ENCODE assay signal across 14 cellular contexts in genomic region chr13:43009506-43009905, GRCh38.
"Had no signal": no experiment of that assay in that cellular context is flagged by ENCODE, and none has a peak within 500 bp of the region (broad histone marks: within the 10 kb centered on the region; RNA-seq: fewer than 3 reads in every experiment).

No MANE protein-coding gene starts in this region.

- H3K27ac Mint-ChIP-seq: activated naive CD8-positive, alpha-beta T cell; naive thymus-derived CD8-positive, alpha-beta T cell; stimulated activated effector memory CD8-positive, alpha-beta T cell treated with anti-CD3 and anti-CD28 coated beads, Interleukin-12 subunit alpha, Interleukin-12 subunit beta, amount 100 ng/mL, for 72 hours had no signal

- H3K36me3 Mint-ChIP-seq: naive thymus-derived CD8-positive, alpha-beta T cell; stimulated activated effector memory CD8-positive, alpha-beta T cell treated with anti-CD3 and anti-CD28 coated beads, Interleukin-12 subunit alpha, Interleukin-12 subunit beta, amount 100 ng/mL, for 72 hours had no signal

- H3K4me2 ChIP-seq: smooth muscle cell had no signal

- H3K4me3 ChIP-seq: colonic mucosa, mucosa of descending colon, right atrium auricular region, smooth muscle cell, tibial artery, vagina had no signal

- H3K4me1 Mint-ChIP-seq: stimulated activated effector memory CD8-positive, alpha-beta T cell treated with anti-CD3 and anti-CD28 coated beads, Interleukin-12 subunit alpha, Interleukin-12 subunit beta, amount 100 ng/mL, for 72 hours had no signal

- H3K9me3 ChIP-seq: colonic mucosa, mucosa of descending colon, neutrophil, right atrium auricular region, tibial artery, vagina had no signal

- DNase-seq: activated T-cell treated with anti-CD3 and anti-CD28 coated beads, Interleukin-2, amount 50 U/mL, for 1 hour; aorta; colonic mucosa; mammary epithelial cell; mucosa of descending colon; naive thymus-derived CD8-positive, alpha-beta T cell; tibial artery had no signal

- H3K27me3 ChIP-seq: colonic mucosa, neutrophil, right atrium auricular region, tibial artery, vagina had no signal

- H3K4me1 ChIP-seq: colonic mucosa, vagina had no signal

- ATAC-seq: activated CD4-positive, CD25-positive, alpha-beta regulatory T cell treated with anti-CD3 and anti-CD28 coated beads, Interleukin-2, amount 50 U/mL, for 24 hours; mucosa of descending colon; naive thymus-derived CD8-positive, alpha-beta T cell; stimulated activated effector memory CD8-positive, alpha-beta T cell treated with anti-CD3 and anti-CD28 coated beads, Interleukin-12 subunit alpha, Interleukin-12 subunit beta, amount 100 ng/mL, for 72 hours had no signal

- H3K9me3 Mint-ChIP-seq: naive thymus-derived CD8-positive, alpha-beta T cell; stimulated activated effector memory CD8-positive, alpha-beta T cell treated with anti-CD3 and anti-CD28 coated beads, Interleukin-12 subunit alpha, Interleukin-12 subunit beta, amount 100 ng/mL, for 72 hours had no signal

- H3K27ac ChIP-seq: colonic mucosa, neutrophil, right atrium auricular region, tibial artery, vagina had no signal

- H3K36me3 ChIP-seq: colonic mucosa, neutrophil, right atrium auricular region, tibial artery, vagina had no signal

- H3K4me3 Mint-ChIP-seq: activated naive CD8-positive, alpha-beta T cell; naive thymus-derived CD8-positive, alpha-beta T cell; stimulated activated effector memory CD8-positive, alpha-beta T cell treated with anti-CD3 and anti-CD28 coated beads, Interleukin-12 subunit alpha, Interleukin-12 subunit beta, amount 100 ng/mL, for 72 hours had no signal
